ENCODE assay signal across 8 cellular contexts in genomic region chr1:27526569-27527222, GRCh38. TPM values are rescaled to one million over a fixed set of nuclear protein-coding genes. Genes with fewer than 3 reads are reported as not detected.
DNase-seq lines count a peak whose midpoint lies in the region; ATAC-seq and TF ChIP-seq lines count a peak whose summit lies in the region.

No MANE protein-coding gene starts in this region.

- H3K36me3 ChIP-seq in Caco-2 (ENCODE audit: control insufficient read depth, insufficient read depth, low read length) = no peaks in the 10 kb centered on the region; the same call in 1 of the 2 replicates
- H3K36me3 ChIP-seq in Karpas-422 (ENCODE audit: insufficient read depth, low read length) = no peaks in the 10 kb centered on the region
- no peaks in the 10 kb centered on the region for H3K36me3 ChIP-seq in breast epithelium

- ATAC-seq in GM21381 (IDR thresholded peaks at IDR 0.05; ENCODE audit: unreplicated experiment) (no peak), HG03039 (IDR thresholded peaks at IDR 0.05; ENCODE audit: unreplicated experiment) (no peak), HG02759 (IDR thresholded peaks at IDR 0.05; ENCODE audit: unreplicated experiment) (no peak), GM18502 (IDR thresholded peaks at IDR 0.05; ENCODE audit: poor library complexity, unreplicated experiment) (no peak)

- TF ChIP-seq CTCF in Caco-2 (IDR thresholded peaks at IDR 0.05; ENCODE audit: insufficient read depth in 1 of 2, low read depth in 1 of 2, low read length in 1 of 2, severe bottlenecking in 1 of 2, unreplicated experiment in 1 of 2) (no peak), breast epithelium (IDR thresholded peaks at IDR 0.05) (no peak), nephron progenitor cell (IDR thresholded peaks at IDR 0.05) (no peak)

- H3K4me3 Mint-ChIP-seq in Caco-2 (ENCODE audit: unreplicated experiment) = peak overlapping the region; percentile 85
- H3K4me3 Mint-ChIP-seq in nephron progenitor cell = peak overlapping the region; percentile 88

- POLR2A ChIA-PET in Caco-2 (lab: Charles Lee) = interaction anchor here (1.0 to 1.4 kb wide), 2 partner anchors 44 to 48 kb away, joined by 3 read pairs; no protein-coding TSS in a partner anchor

- no peaks in the 10 kb centered on the region for H3K9me3 ChIP-seq in Caco-2
- H3K9me3 ChIP-seq in Karpas-422 (ENCODE audit: low read length) = no peaks in the 10 kb centered on the region
- H3K9me3 ChIP-seq in breast epithelium = no peaks in the 10 kb centered on the region

- no peaks in the 10 kb centered on the region for H3K9me2 ChIP-seq in Karpas-422 (replicated peaks; ENCODE audit: insufficient read depth, low read length)

- no peak overlapping the region for H3K9ac ChIP-seq in Karpas-422 (ENCODE audit: low read length)

- H3K4me1 ChIP-seq in Caco-2 (peaks cover 62% of the 10 kb centered on the region), Karpas-422 (ENCODE audit: low read length) (peaks cover 37% of the 10 kb centered on the region), breast epithelium (peaks cover 21 to 33% of the 10 kb centered on the region in 2 donors)

- H3K4me2 ChIP-seq in Karpas-422 (ENCODE audit: low read depth, low read length, poor library complexity, severe bottlenecking) = peak overlapping the region; percentile 81

- no peak overlapping the region for H2AFZ ChIP-seq in Karpas-422 (ENCODE audit: low read length)

- H3K27ac ChIP-seq in Karpas-422 (ENCODE audit: low read length) (no peak overlapping the region), breast epithelium (peak overlapping the region; percentile 94 to 97)

- no peaks in the 10 kb centered on the region for H3K27me3 Mint-ChIP-seq in Caco-2 (ENCODE audit: insufficient read depth, unreplicated experiment)
- H3K27me3 Mint-ChIP-seq in nephron progenitor cell (ENCODE audit: low read depth, poor library complexity) = peaks cover 8% of the 10 kb centered on the region

- H3K27me3 ChIP-seq in Caco-2 (replicated peaks; ENCODE audit: control insufficient read depth, insufficient read depth, low read length) = no peaks in the 10 kb centered on the region
- no peaks in the 10 kb centered on the region for H3K27me3 ChIP-seq in Karpas-422 (ENCODE audit: low read length)
- no peaks in the 10 kb centered on the region for H3K27me3 ChIP-seq in breast epithelium

- no peaks in the 10 kb centered on the region for H3K9me3 Mint-ChIP-seq in Caco-2 (ENCODE audit: unreplicated experiment)
- no peaks in the 10 kb centered on the region for H3K9me3 Mint-ChIP-seq in nephron progenitor cell

- H3K79me2 ChIP-seq in Karpas-422 (ENCODE audit: low read length) = no peaks in the 10 kb centered on the region

- DNase-seq in Caco-2 (no peak), Karpas-422 (no peak), breast epithelium (ENCODE audit: low spot score in 2 of 2) (no peak), nephron progenitor cell (no peak)

- H4K20me1 ChIP-seq in Karpas-422 (ENCODE audit: insufficient read depth, low read depth, low read length) = no peaks in the 10 kb centered on the region

- no TSS peak for BruUV-seq in Caco-2 (replicated peaks; lab: Mats Ljungman, UMichigan)

- H3K4me1 Mint-ChIP-seq in Caco-2 (ENCODE audit: low read depth, unreplicated experiment) = peaks cover 61% of the 10 kb centered on the region
- peaks cover 82% of the 10 kb centered on the region for H3K4me1 Mint-ChIP-seq in nephron progenitor cell

- H3K4me3 ChIP-seq in Caco-2 (ENCODE audit: low read depth, low read length) (peak overlapping the region; percentile 42), Karpas-422 (ENCODE audit: low read length) (0 out of 2 replicates have a peak overlapping the region, but pooled peaks have one; percentile 63), breast epithelium (peak overlapping the region in 1 of 3 donors; percentile 70)

- H3K36me3 Mint-ChIP-seq in Caco-2 (ENCODE audit: insufficient read depth, unreplicated experiment) (peaks cover 20% of the 10 kb centered on the region), nephron progenitor cell (ENCODE audit: low read depth) (peaks cover 2% of the 10 kb centered on the region)

- peak overlapping the region; percentile 80 for H3K27ac Mint-ChIP-seq in Caco-2 (ENCODE audit: unreplicated experiment)
- H3K27ac Mint-ChIP-seq in nephron progenitor cell = peak overlapping the region; percentile 97

- TF ChIP-seq POLR2A in breast epithelium (IDR thresholded peaks at IDR 0.05) = no peak

- intact Hi-C loops in Caco-2 (cut with micrococcal nuclease; ENCODE audit: unreplicated experiment) (loop anchor here (5.0 kb wide), 1 partner anchor 34 kb away; the partner anchor contains the start of gene WASF2), breast epithelium (cut with DNase I; ENCODE audit: low total_unique reads) (no loop called here)

- CTCF ChIA-PET in Caco-2 (lab: Charles Lee) = interaction anchor here (0.9 to 1.9 kb wide), 4 partner anchors 30 to 110 kb away, joined by 3 to 9 read pairs (median 6); no protein-coding TSS in a partner anchor

RNA-seq across cellular contexts. Expression of gene WASF2, which starts 36.7 kb away (rescaled TPM):
- total RNA-seq in Caco-2 (2022) (59.2 and 68.6 TPM in 2 replicates), breast epithelium (10 to 100 TPM; 41.6 to 93.5 (median 43.2) TPM)
- 20.2 and 21.7 TPM in 2 replicates for total RNA-seq in Karpas-422 (2014; rRNA removed; shearing (Covaris generic); ENCODE audit: low replicate concordance)
